1 cellular context compared by ENCODE assay signal in genomic region chr20:45427236-45428149, GRCh38.
TF ChIP-seq lines count a peak whose summit lies in the region.

No MANE protein-coding gene starts in this region.

TF ChIP-seq in K562, 482 proteins besides CTCF, POLR2A, EP300 and RAD21 (continued from another document and continues in another):
- no peak for TF ChIP-seq GTF3C2 (IDR thresholded peaks at IDR 0.05; ENCODE audit: borderline replicate concordance, extremely low read depth, insufficient read length)
- TF ChIP-seq DDX20 (tag; IDR thresholded peaks at IDR 0.05; ENCODE audit: low read depth) = no peak
- TF ChIP-seq RBM25 (IDR thresholded peaks at IDR 0.05; ENCODE audit: low read depth, low read length, severe bottlenecking) = no peak
- 0 out of 2 replicates have a peak, but pooled peaks have one; percentile 14 for TF ChIP-seq MTA2 (IDR thresholded peaks at IDR 0.05; ENCODE audit: low read depth)
- TF ChIP-seq, protein P1, sequence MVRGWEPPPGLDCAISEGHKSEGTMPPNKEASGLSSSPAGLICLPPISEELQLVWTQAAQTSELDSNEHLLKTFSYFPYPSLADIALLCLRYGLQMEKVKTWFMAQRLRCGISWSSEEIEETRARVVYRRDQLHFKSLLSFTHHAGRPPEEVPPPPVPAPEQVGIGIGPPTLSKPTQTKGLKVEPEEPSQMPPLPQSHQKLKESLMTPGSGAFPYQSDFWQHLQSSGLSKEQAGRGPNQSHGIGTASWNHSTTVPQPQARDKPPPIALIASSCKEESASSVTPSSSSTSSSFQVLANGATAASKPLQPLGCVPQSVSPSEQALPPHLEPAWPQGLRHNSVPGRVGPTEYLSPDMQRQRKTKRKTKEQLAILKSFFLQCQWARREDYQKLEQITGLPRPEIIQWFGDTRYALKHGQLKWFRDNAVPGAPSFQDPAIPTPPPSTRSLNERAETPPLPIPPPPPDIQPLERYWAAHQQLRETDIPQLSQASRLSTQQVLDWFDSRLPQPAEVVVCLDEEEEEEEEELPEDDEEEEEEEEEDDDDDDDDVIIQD (CRISPR knock-in tag; IDR thresholded peaks at IDR 0.05) = no peak
- peak; percentile 95 for TF ChIP-seq TFAP4 (CRISPR knock-in tag; IDR thresholded peaks at IDR 0.05; ENCODE audit: borderline replicate concordance)
- no peak for TF ChIP-seq GTF2A2 (tag; IDR thresholded peaks at IDR 0.05)
- no peak for TF ChIP-seq IRF2 (CRISPR knock-in tag; IDR thresholded peaks at IDR 0.05)
- TF ChIP-seq ZFP36 (IDR thresholded peaks at IDR 0.05; ENCODE audit: low read depth, low read length, partially characterized antibody) = peak; percentile 70
- no peak for TF ChIP-seq PHF21A (IDR thresholded peaks at IDR 0.05; ENCODE audit: borderline replicate concordance, low read depth)
- peak; percentile 75 for TF ChIP-seq ZNF316 (IDR thresholded peaks at IDR 0.05)
- TF ChIP-seq HMG20A (CRISPR knock-in tag; conservative IDR thresholded peaks at IDR 0.05) = no peak
- no peak for TF ChIP-seq SREBF2 (CRISPR knock-in tag; IDR thresholded peaks at IDR 0.05)
- TF ChIP-seq HBP1 (CRISPR knock-in tag; IDR thresholded peaks at IDR 0.05) = 0 out of 2 replicates have a peak, but pooled peaks have one; percentile 33
- no peak for TF ChIP-seq NFE2 (IDR thresholded peaks at IDR 0.05; ENCODE audit: low read depth)
- TF ChIP-seq BHLHE40 (IDR thresholded peaks at IDR 0.05; ENCODE audit: low read length) = peak; percentile 75
- TF ChIP-seq ADNP (tag; IDR thresholded peaks at IDR 0.05) = no peak
- TF ChIP-seq, protein P2, sequence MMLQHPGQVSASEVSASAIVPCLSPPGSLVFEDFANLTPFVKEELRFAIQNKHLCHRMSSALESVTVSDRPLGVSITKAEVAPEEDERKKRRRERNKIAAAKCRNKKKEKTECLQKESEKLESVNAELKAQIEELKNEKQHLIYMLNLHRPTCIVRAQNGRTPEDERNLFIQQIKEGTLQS (IDR thresholded peaks at IDR 0.05) = no peak
- TF ChIP-seq, protein P2 (CRISPR knock-in tag; conservative IDR thresholded peaks at IDR 0.05) = no peak
- TF ChIP-seq KLF6 (CRISPR knock-in tag; IDR thresholded peaks at IDR 0.05; ENCODE audit: borderline replicate concordance) = no peak
- TF ChIP-seq, protein P3, sequence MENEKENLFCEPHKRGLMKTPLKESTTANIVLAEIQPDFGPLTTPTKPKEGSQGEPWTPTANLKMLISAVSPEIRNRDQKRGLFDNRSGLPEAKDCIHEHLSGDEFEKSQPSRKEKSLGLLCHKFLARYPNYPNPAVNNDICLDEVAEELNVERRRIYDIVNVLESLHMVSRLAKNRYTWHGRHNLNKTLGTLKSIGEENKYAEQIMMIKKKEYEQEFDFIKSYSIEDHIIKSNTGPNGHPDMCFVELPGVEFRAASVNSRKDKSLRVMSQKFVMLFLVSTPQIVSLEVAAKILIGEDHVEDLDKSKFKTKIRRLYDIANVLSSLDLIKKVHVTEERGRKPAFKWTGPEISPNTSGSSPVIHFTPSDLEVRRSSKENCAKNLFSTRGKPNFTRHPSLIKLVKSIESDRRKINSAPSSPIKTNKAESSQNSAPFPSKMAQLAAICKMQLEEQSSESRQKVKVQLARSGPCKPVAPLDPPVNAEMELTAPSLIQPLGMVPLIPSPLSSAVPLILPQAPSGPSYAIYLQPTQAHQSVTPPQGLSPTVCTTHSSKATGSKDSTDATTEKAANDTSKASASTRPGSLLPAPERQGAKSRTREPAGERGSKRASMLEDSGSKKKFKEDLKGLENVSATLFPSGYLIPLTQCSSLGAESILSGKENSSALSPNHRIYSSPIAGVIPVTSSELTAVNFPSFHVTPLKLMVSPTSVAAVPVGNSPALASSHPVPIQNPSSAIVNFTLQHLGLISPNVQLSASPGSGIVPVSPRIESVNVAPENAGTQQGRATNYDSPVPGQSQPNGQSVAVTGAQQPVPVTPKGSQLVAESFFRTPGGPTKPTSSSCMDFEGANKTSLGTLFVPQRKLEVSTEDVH (IDR thresholded peaks at IDR 0.05; ENCODE audit: low read depth, partially characterized antibody) = no peak
- TF ChIP-seq, protein P4, sequence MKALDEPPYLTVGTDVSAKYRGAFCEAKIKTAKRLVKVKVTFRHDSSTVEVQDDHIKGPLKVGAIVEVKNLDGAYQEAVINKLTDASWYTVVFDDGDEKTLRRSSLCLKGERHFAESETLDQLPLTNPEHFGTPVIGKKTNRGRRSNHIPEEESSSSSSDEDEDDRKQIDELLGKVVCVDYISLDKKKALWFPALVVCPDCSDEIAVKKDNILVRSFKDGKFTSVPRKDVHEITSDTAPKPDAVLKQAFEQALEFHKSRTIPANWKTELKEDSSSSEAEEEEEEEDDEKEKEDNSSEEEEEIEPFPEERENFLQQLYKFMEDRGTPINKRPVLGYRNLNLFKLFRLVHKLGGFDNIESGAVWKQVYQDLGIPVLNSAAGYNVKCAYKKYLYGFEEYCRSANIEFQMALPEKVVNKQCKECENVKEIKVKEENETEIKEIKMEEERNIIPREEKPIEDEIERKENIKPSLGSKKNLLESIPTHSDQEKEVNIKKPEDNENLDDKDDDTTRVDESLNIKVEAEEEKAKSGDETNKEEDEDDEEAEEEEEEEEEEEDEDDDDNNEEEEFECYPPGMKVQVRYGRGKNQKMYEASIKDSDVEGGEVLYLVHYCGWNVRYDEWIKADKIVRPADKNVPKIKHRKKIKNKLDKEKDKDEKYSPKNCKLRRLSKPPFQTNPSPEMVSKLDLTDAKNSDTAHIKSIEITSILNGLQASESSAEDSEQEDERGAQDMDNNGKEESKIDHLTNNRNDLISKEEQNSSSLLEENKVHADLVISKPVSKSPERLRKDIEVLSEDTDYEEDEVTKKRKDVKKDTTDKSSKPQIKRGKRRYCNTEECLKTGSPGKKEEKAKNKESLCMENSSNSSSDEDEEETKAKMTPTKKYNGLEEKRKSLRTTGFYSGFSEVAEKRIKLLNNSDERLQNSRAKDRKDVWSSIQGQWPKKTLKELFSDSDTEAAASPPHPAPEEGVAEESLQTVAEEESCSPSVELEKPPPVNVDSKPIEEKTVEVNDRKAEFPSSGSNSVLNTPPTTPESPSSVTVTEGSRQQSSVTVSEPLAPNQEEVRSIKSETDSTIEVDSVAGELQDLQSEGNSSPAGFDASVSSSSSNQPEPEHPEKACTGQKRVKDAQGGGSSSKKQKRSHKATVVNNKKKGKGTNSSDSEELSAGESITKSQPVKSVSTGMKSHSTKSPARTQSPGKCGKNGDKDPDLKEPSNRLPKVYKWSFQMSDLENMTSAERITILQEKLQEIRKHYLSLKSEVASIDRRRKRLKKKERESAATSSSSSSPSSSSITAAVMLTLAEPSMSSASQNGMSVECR (CRISPR knock-in tag; IDR thresholded peaks at IDR 0.05) = peak; percentile 41; the same call in 1 of the 2 replicates
- TF ChIP-seq TRIM25 (IDR thresholded peaks at IDR 0.05; ENCODE audit: borderline replicate concordance) = no peak
- TF ChIP-seq, protein P5, sequence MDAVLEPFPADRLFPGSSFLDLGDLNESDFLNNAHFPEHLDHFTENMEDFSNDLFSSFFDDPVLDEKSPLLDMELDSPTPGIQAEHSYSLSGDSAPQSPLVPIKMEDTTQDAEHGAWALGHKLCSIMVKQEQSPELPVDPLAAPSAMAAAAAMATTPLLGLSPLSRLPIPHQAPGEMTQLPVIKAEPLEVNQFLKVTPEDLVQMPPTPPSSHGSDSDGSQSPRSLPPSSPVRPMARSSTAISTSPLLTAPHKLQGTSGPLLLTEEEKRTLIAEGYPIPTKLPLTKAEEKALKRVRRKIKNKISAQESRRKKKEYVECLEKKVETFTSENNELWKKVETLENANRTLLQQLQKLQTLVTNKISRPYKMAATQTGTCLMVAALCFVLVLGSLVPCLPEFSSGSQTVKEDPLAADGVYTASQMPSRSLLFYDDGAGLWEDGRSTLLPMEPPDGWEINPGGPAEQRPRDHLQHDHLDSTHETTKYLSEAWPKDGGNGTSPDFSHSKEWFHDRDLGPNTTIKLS (IDR thresholded peaks at IDR 0.05; ENCODE audit: borderline replicate concordance, low read depth) = 0 out of 2 replicates have a peak, but pooled peaks have one; percentile 56
- TF ChIP-seq ZNF253 (CRISPR knock-in tag; conservative IDR thresholded peaks at IDR 0.05) = no peak
- TF ChIP-seq, protein P6, sequence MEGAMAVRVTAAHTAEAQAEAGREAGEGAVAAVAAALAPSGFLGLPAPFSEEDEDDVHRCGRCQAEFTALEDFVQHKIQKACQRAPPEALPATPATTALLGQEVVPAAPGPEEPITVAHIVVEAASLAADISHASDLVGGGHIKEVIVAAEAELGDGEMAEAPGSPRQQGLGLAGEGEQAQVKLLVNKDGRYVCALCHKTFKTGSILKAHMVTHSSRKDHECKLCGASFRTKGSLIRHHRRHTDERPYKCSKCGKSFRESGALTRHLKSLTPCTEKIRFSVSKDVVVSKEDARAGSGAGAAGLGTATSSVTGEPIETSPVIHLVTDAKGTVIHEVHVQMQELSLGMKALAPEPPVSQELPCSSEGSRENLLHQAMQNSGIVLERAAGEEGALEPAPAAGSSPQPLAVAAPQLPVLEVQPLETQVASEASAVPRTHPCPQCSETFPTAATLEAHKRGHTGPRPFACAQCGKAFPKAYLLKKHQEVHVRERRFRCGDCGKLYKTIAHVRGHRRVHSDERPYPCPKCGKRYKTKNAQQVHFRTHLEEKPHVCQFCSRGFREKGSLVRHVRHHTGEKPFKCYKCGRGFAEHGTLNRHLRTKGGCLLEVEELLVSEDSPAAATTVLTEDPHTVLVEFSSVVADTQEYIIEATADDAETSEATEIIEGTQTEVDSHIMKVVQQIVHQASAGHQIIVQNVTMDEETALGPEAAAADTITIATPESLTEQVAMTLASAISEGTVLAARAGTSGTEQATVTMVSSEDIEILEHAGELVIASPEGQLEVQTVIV (CRISPR knock-in tag; IDR thresholded peaks at IDR 0.05; ENCODE audit: borderline replicate concordance) = no peak
- no peak for TF ChIP-seq ZFP30 (CRISPR knock-in tag; IDR thresholded peaks at IDR 0.05; ENCODE audit: borderline replicate concordance)
- no peak for TF ChIP-seq RBM15 (IDR thresholded peaks at IDR 0.05; ENCODE audit: insufficient read depth, low read length)
- no peak for TF ChIP-seq THRAP3 (IDR thresholded peaks at IDR 0.05; ENCODE audit: borderline replicate concordance)
- no peak for TF ChIP-seq ZNF695 (CRISPR knock-in tag; IDR thresholded peaks at IDR 0.05)
- peak; percentile 83 for TF ChIP-seq CEBPB (tag; IDR thresholded peaks at IDR 0.05)
- 0 out of 2 replicates have a peak, but pooled peaks have one; percentile 10 for TF ChIP-seq SMC3 (conservative IDR thresholded peaks at IDR 0.05; ENCODE audit: insufficient read depth, low read depth, low read length)
- peak; percentile 40; the same call in 1 of the 2 replicates for TF ChIP-seq TEAD4 (IDR thresholded peaks at IDR 0.05; ENCODE audit: low read length)
- TF ChIP-seq TEAD4 (CRISPR knock-in tag; IDR thresholded peaks at IDR 0.05; ENCODE audit: borderline replicate concordance) = no peak
- TF ChIP-seq RFX1 (IDR thresholded peaks at IDR 0.05) = no peak
- TF ChIP-seq GATAD2A (IDR thresholded peaks at IDR 0.05) = no peak
- TF ChIP-seq, protein P7, sequence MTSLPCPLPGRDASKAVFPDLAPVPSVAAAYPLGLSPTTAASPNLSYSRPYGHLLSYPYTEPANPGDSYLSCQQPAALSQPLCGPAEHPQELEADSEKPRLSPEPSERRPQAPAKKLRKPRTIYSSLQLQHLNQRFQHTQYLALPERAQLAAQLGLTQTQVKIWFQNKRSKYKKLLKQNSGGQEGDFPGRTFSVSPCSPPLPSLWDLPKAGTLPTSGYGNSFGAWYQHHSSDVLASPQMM (CRISPR knock-in tag; IDR thresholded peaks at IDR 0.05) = no peak
- TF ChIP-seq ZNF583 (CRISPR knock-in tag; IDR thresholded peaks at IDR 0.05) = no peak
- TF ChIP-seq GABPB1 (CRISPR knock-in tag; IDR thresholded peaks at IDR 0.05) = no peak
